Comparison of ENCODE assay signal across 9 cellular contexts in genomic region chr17:64009571-64010402, GRCh38. TPM values are rescaled to one million over a fixed set of nuclear protein-coding genes. Genes with fewer than 3 reads are reported as not detected.
DNase-seq lines count a peak whose midpoint lies in the region; ATAC-seq and TF ChIP-seq lines count a peak whose summit lies in the region.
"Had no signal": no experiment of that assay in that cellular context is flagged by ENCODE, and none has a peak within 500 bp of the region (broad histone marks: within the 10 kb centered on the region; RNA-seq: fewer than 3 reads in every experiment).

No MANE protein-coding gene starts in this region.

- no TSS peak for BruUV-seq in PC-9 (replicated peaks; lab: Mats Ljungman, UMichigan)

- H3K79me2 ChIP-seq in PC-9 (ENCODE audit: low read depth) = no peaks in the 10 kb centered on the region

- peak overlapping the region; percentile 62 for H3K27ac ChIP-seq in PC-9

- no peak for ATAC-seq in activated CD8-positive, alpha-beta T cell treated with anti-CD3 and anti-CD28 coated beads for 36 hours
- no peak for ATAC-seq in activated CD8-positive, alpha-beta T cell treated with anti-CD3 and anti-CD28 coated beads, Interleukin-2, amount 10 ng/mL, durations not matched to agents 7 days and 5 days
- peak; percentile 59 for ATAC-seq in stimulated activated effector memory CD8-positive, alpha-beta T cell treated with anti-CD3 and anti-CD28 coated beads, Interleukin-12 subunit alpha, Interleukin-12 subunit beta, amount 100 ng/mL, for 72 hours
- ATAC-seq in GM19035 (IDR thresholded peaks at IDR 0.05; ENCODE audit: unreplicated experiment) = no peak

- peak overlapping the region; percentile 59 for H3K27ac Mint-ChIP-seq in activated CD8-positive, alpha-beta T cell treated with anti-CD3 and anti-CD28 coated beads for 36 hours
- H3K27ac Mint-ChIP-seq in activated CD8-positive, alpha-beta T cell treated with anti-CD3 and anti-CD28 coated beads, Interleukin-2, amount 10 ng/mL, durations not matched to agents 7 days and 5 days = no peak overlapping the region
- peak overlapping the region; percentile 69 for H3K27ac Mint-ChIP-seq in stimulated activated effector memory CD8-positive, alpha-beta T cell treated with anti-CD3 and anti-CD28 coated beads, Interleukin-12 subunit alpha, Interleukin-12 subunit beta, amount 100 ng/mL, for 72 hours

- H3K36me3 ChIP-seq in PC-9 (ENCODE audit: low read depth) = no peaks in the 10 kb centered on the region
- H3K36me3 ChIP-seq: transverse colon had no signal

- intact Hi-C loops in activated CD8-positive, alpha-beta T cell treated with anti-CD3 and anti-CD28 coated beads for 36 hours (cut with micrococcal nuclease) = no loop called here
- intact Hi-C loops in PC-9 (cut with micrococcal nuclease; ENCODE audit: unreplicated experiment) = no loop called here

- H2AFZ ChIP-seq in PC-9 = no peak overlapping the region

- H3K27me3 ChIP-seq in PC-9 (ENCODE audit: insufficient read depth, low read depth) = no peaks in the 10 kb centered on the region
- H3K27me3 ChIP-seq: transverse colon had no signal

- POLR2A ChIA-PET in activated CD8-positive, alpha-beta T cell treated with anti-CD3 and anti-CD28 coated beads for 36 hours (lab: Charles Lee) = interaction anchor here (0.9 kb wide), 1 partner anchor 158 kb away, joined by 3 read pairs; no protein-coding TSS in a partner anchor
- POLR2A ChIA-PET in activated CD8-positive, alpha-beta T cell treated with anti-CD3 and anti-CD28 coated beads, Interleukin-2, amount 10 ng/mL, durations not matched to agents 7 days and 5 days (lab: Charles Lee) = interaction anchor here (1.0 to 1.1 kb wide), 2 partner anchors 10 to 11 kb away, joined by 3 read pairs; partner anchors contain the start of gene ICAM2
- POLR2A ChIA-PET in PC-9 (lab: Charles Lee; ENCODE audit: unreplicated experiment) = interaction anchor here (0.6 kb wide), 1 partner anchor 30 kb away, joined by 5 read pairs; no protein-coding TSS in a partner anchor

- H3K4me1 ChIP-seq in PC-9 (replicated peaks; ENCODE audit: insufficient read depth) = peaks cover 57% of the 10 kb centered on the region

- peaks cover 27% of the 10 kb centered on the region for H3K36me3 Mint-ChIP-seq in activated CD8-positive, alpha-beta T cell treated with anti-CD3 and anti-CD28 coated beads for 36 hours (ENCODE audit: low read depth)
- H3K36me3 Mint-ChIP-seq in activated CD8-positive, alpha-beta T cell treated with anti-CD3 and anti-CD28 coated beads, Interleukin-2, amount 10 ng/mL, durations not matched to agents 7 days and 5 days (ENCODE audit: low read depth) = peaks cover 23% of the 10 kb centered on the region
- peaks cover 43% of the 10 kb centered on the region for H3K36me3 Mint-ChIP-seq in stimulated activated effector memory CD8-positive, alpha-beta T cell treated with anti-CD3 and anti-CD28 coated beads, Interleukin-12 subunit alpha, Interleukin-12 subunit beta, amount 100 ng/mL, for 72 hours

- H3K27me3 Mint-ChIP-seq in activated CD8-positive, alpha-beta T cell treated with anti-CD3 and anti-CD28 coated beads for 36 hours = no peaks in the 10 kb centered on the region
- no peaks in the 10 kb centered on the region for H3K27me3 Mint-ChIP-seq in activated CD8-positive, alpha-beta T cell treated with anti-CD3 and anti-CD28 coated beads, Interleukin-2, amount 10 ng/mL, durations not matched to agents 7 days and 5 days (ENCODE audit: low read depth)

- no peaks in the 10 kb centered on the region for H3K9me2 ChIP-seq in PC-9 (ENCODE audit: insufficient read depth)

- CTCF ChIA-PET in activated CD8-positive, alpha-beta T cell treated with anti-CD3 and anti-CD28 coated beads for 36 hours (lab: Charles Lee) = interaction anchor here (0.7 to 0.9 kb wide), 5 partner anchors 15 to 90 kb away, joined by 3 to 6 read pairs (median 4); no protein-coding TSS in a partner anchor
- CTCF ChIA-PET in activated CD8-positive, alpha-beta T cell treated with anti-CD3 and anti-CD28 coated beads, Interleukin-2, amount 10 ng/mL, durations not matched to agents 7 days and 5 days (lab: Charles Lee) = interaction anchor here (1.1 to 1.5 kb wide), 4 partner anchors 10 to 124 kb away, joined by 3 to 5 read pairs (median 4); partner anchors contain the start of gene ICAM2
- CTCF ChIA-PET in PC-9 (lab: Charles Lee) = interaction anchor here (0.6 kb wide), 1 partner anchor 167 kb away, joined by 4 read pairs; no protein-coding TSS in a partner anchor

- peak overlapping the region; percentile 56 for H3K4me2 ChIP-seq in PC-9

- H4K20me1 ChIP-seq in PC-9 (ENCODE audit: insufficient read depth) = no peaks in the 10 kb centered on the region

- H3K4me3 ChIP-seq in PC-9 = peak overlapping the region; percentile 5; the same call in 1 of the 2 replicates
- no peak overlapping the region for H3K4me3 ChIP-seq in epithelial cell of esophagus (ENCODE audit: low read length)
- H3K4me3 ChIP-seq: transverse colon had no signal

- H3K4me1 Mint-ChIP-seq in activated CD8-positive, alpha-beta T cell treated with anti-CD3 and anti-CD28 coated beads for 36 hours (ENCODE audit: low read depth) = peaks cover 61% of the 10 kb centered on the region
- H3K4me1 Mint-ChIP-seq in activated CD8-positive, alpha-beta T cell treated with anti-CD3 and anti-CD28 coated beads, Interleukin-2, amount 10 ng/mL, durations not matched to agents 7 days and 5 days (ENCODE audit: low read depth) = peaks cover 42% of the 10 kb centered on the region
- peaks cover 64% of the 10 kb centered on the region for H3K4me1 Mint-ChIP-seq in stimulated activated effector memory CD8-positive, alpha-beta T cell treated with anti-CD3 and anti-CD28 coated beads, Interleukin-12 subunit alpha, Interleukin-12 subunit beta, amount 100 ng/mL, for 72 hours

- peaks cover 31% of the 10 kb centered on the region for H3F3A ChIP-seq in PC-9 (ENCODE audit: insufficient read depth, low read depth)

- H3K4me3 Mint-ChIP-seq in activated CD8-positive, alpha-beta T cell treated with anti-CD3 and anti-CD28 coated beads for 36 hours = no peak overlapping the region
- H3K4me3 Mint-ChIP-seq in activated CD8-positive, alpha-beta T cell treated with anti-CD3 and anti-CD28 coated beads, Interleukin-2, amount 10 ng/mL, durations not matched to agents 7 days and 5 days = no peak overlapping the region
- no peak overlapping the region for H3K4me3 Mint-ChIP-seq in stimulated activated effector memory CD8-positive, alpha-beta T cell treated with anti-CD3 and anti-CD28 coated beads, Interleukin-12 subunit alpha, Interleukin-12 subunit beta, amount 100 ng/mL, for 72 hours

- DNase-seq in activated CD8-positive, alpha-beta T cell treated with anti-CD3 and anti-CD28 coated beads for 36 hours = no peak
- DNase-seq in activated CD8-positive, alpha-beta T cell treated with anti-CD3 and anti-CD28 coated beads, Interleukin-2, amount 10 ng/mL, durations not matched to agents 7 days and 5 days = no peak
- DNase-seq in PC-9 (peak in 1 of 2 experiments; percentile 84), epithelial cell of esophagus (ENCODE audit: low read depth) (peak; percentile 62), NCI-H2227 (lab: John Stamatoyannopoulos, UW; ENCODE audit: unreplicated experiment) (no peak), NCI-H446 (lab: John Stamatoyannopoulos, UW) (no peak)
- DNase-seq in stimulated activated effector memory CD8-positive, alpha-beta T cell treated with anti-CD3 and anti-CD28 coated beads, Interleukin-12 subunit alpha, Interleukin-12 subunit beta, amount 100 ng/mL, for 72 hours (ENCODE audit: low spot score in 2 of 2) = no peak
- DNase-seq: transverse colon had no signal

- no peaks in the 10 kb centered on the region; the same call in 1 of the 2 replicates for H3K9me3 ChIP-seq in PC-9 (ENCODE audit: insufficient read depth, low read depth)
- H3K9me3 ChIP-seq: transverse colon had no signal

- no peak for TF ChIP-seq CTCF in activated CD8-positive, alpha-beta T cell treated with anti-CD3 and anti-CD28 coated beads for 36 hours (IDR thresholded peaks at IDR 0.05)
- TF ChIP-seq CTCF in PC-9 (conservative IDR thresholded peaks at IDR 0.05) (no peak), epithelial cell of esophagus (IDR thresholded peaks at IDR 0.05; ENCODE audit: insufficient read depth, low read depth, low read length, missing control alignments) (no peak)

- no peaks in the 10 kb centered on the region for H3K9me3 Mint-ChIP-seq in activated CD8-positive, alpha-beta T cell treated with anti-CD3 and anti-CD28 coated beads for 36 hours
- H3K9me3 Mint-ChIP-seq in activated CD8-positive, alpha-beta T cell treated with anti-CD3 and anti-CD28 coated beads, Interleukin-2, amount 10 ng/mL, durations not matched to agents 7 days and 5 days (ENCODE audit: insufficient read depth) = no peaks in the 10 kb centered on the region
- H3K9me3 Mint-ChIP-seq in stimulated activated effector memory CD8-positive, alpha-beta T cell treated with anti-CD3 and anti-CD28 coated beads, Interleukin-12 subunit alpha, Interleukin-12 subunit beta, amount 100 ng/mL, for 72 hours = no peaks in the 10 kb centered on the region

RNA-seq across cellular contexts. Expression of gene ICAM2, which starts 10.6 kb away (rescaled TPM):
- 10 to 100 TPM; 53.3 to 53.7 TPM for total RNA-seq in activated CD8-positive, alpha-beta T cell treated with anti-CD3 and anti-CD28 coated beads for 36 hours
- 10 to 100 TPM; 48.4 to 51.3 TPM for total RNA-seq in activated CD8-positive, alpha-beta T cell treated with anti-CD3 and anti-CD28 coated beads, Interleukin-2, amount 10 ng/mL, durations not matched to agents 7 days and 5 days
- total RNA-seq in PC-9 (2021) = 7.8 and 9.2 TPM in 2 replicates

RNA-seq across cellular contexts. Expression of gene PRR29, which starts 11.6 kb away (rescaled TPM):
- 1 to 10 TPM in 1 of 2 experiments, under 1 TPM in 1; 0.74 to 2.5 TPM for total RNA-seq in activated CD8-positive, alpha-beta T cell treated with anti-CD3 and anti-CD28 coated beads for 36 hours
- 1 to 10 TPM in 1 of 2 experiments, under 1 TPM in 1; 0.97 to 1.3 TPM for total RNA-seq in activated CD8-positive, alpha-beta T cell treated with anti-CD3 and anti-CD28 coated beads, Interleukin-2, amount 10 ng/mL, durations not matched to agents 7 days and 5 days
- total RNA-seq in PC-9 (2021) = 2.4 and 2.8 TPM in 2 replicates
- total RNA-seq: transverse colon had no signal

RNA-seq across cellular contexts. Expression of gene SCN4A, which starts 37.1 kb away (rescaled TPM):
- total RNA-seq in activated CD8-positive, alpha-beta T cell treated with anti-CD3 and anti-CD28 coated beads for 36 hours = under 1 TPM; 0.20 to 0.23 TPM
- not detected for total RNA-seq in activated CD8-positive, alpha-beta T cell treated with anti-CD3 and anti-CD28 coated beads, Interleukin-2, amount 10 ng/mL, durations not matched to agents 7 days and 5 days
- total RNA-seq in PC-9 (2021) = 1.4 and 1.7 TPM in 2 replicates
